In the genomic region with DNA sequence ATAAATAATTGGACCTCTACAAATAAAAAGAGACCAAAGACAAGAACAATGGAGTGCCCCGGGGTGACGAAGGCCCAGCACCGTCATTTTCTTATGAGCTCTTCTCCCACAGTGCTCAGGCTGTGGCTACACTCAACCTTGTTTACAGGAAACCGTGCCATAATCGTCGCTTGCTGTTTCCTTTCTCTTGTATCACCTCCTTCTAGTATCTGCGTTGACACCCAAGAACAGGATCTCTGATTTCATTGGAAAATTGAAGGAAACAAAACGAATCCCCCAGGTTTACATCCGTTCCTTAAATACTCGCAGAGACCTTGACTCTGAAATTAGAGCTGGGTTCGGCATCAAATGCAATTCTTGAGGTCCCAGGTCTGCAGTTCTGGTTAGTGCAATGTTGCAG, we compare ENCODE assay signal across 10 cellular contexts. TPM values are rescaled to one million over a fixed set of nuclear protein-coding genes. Genes with fewer than 3 reads are reported as not detected.
DNase-seq lines count a peak whose midpoint lies in the region; TF ChIP-seq lines count a peak whose summit lies in the region.
"Had no signal": no experiment of that assay in that cellular context is flagged by ENCODE, and none has a peak within 500 bp of the region (broad histone marks: within the 10 kb centered on the region; RNA-seq: fewer than 3 reads in every experiment).

No MANE protein-coding gene starts in this region.

- H2AFZ ChIP-seq in neural progenitor cell (replicated peaks) = peak overlapping the region; percentile 11
- H2AFZ ChIP-seq: PC-9 had no signal

- H3K27me3 Mint-ChIP-seq in endodermal cell (ENCODE audit: insufficient read depth) = peaks cover 74% of the 10 kb centered on the region
- H3K27me3 Mint-ChIP-seq in neural progenitor cell (ENCODE audit: insufficient read depth, low read depth) = peaks cover 47% of the 10 kb centered on the region

- H3K4me2 ChIP-seq in neural progenitor cell = peak overlapping the region; percentile 78

- H3K27ac Mint-ChIP-seq in endodermal cell (no peak overlapping the region), neural progenitor cell (no peak overlapping the region)

- H3K9me3 Mint-ChIP-seq in endodermal cell = no peaks in the 10 kb centered on the region
- H3K9me3 Mint-ChIP-seq in neural progenitor cell = no peaks in the 10 kb centered on the region
- H3K9me3 Mint-ChIP-seq: stimulated activated naive B cell treated with anti-CD40 and anti-IgM and Interleukin-4, amounts not matched to agents 10 μg/mL and 1 μg/mL and 100 μg/mL, for 72 hours had no signal

- peak; percentile 53 for DNase-seq in DMS153 treated with DMSO at 0.1 percent for 48 hours (lab: John Stamatoyannopoulos, UW; ENCODE audit: unreplicated experiment)
- peak; percentile 50 for DNase-seq in NAMALWA (ENCODE audit: low spot score)
- no peak for DNase-seq in endodermal cell
- peak; percentile 15 for DNase-seq in neural progenitor cell (ENCODE audit: low spot score)
- no peak for DNase-seq in NCI-H446 (lab: John Stamatoyannopoulos, UW)
- DNase-seq in HAP-1 (ENCODE audit: low spot score in 2 of 2) = no peak
- no peak for DNase-seq in AML-193 (lab: John Stamatoyannopoulos, UW)
- DNase-seq in C1 segment of cervical spinal cord (lab: John Stamatoyannopoulos, UW) = no peak
- DNase-seq: stimulated activated naive B cell treated with anti-CD40 and anti-IgM and Interleukin-4, amounts not matched to agents 10 μg/mL and 1 μg/mL and 100 μg/mL, for 72 hours had no signal

- 15 to 19% methylated on average over 11 of the region's 11 CpGs for WGBS in endodermal cell (ENCODE audit: insufficient coverage in 1 of 2, insufficient read length in 1 of 2), 2 experiments

- H3K79me2 ChIP-seq in neural progenitor cell (ENCODE audit: low read depth) = no peaks in the 10 kb centered on the region

- H3K4me3 ChIP-seq in endodermal cell (ENCODE audit: low read length) = peak overlapping the region; percentile 74
- peak overlapping the region; percentile 61 for H3K4me3 ChIP-seq in neural progenitor cell
- H3K4me3 ChIP-seq in HAP-1 = no peak overlapping the region
- H3K4me3 ChIP-seq: PC-9 had no signal

- no peak overlapping the region for H3K9ac ChIP-seq in endodermal cell (ENCODE audit: extremely low read depth, low read length, poor library complexity, severe bottlenecking)
- no peak overlapping the region for H3K9ac ChIP-seq in neural progenitor cell

- peaks cover 17% of the 10 kb centered on the region for H3F3A ChIP-seq in neural progenitor cell (ENCODE audit: low read depth)

- in situ Hi-C loops in HAP-1 (cut with MboI; ENCODE audit: low sequenced_read_pairs) = loop anchor here (5.0 kb wide), 1 partner anchor 1164 kb away; no protein-coding TSS in a partner anchor

- H3K4me1 Mint-ChIP-seq in endodermal cell (peaks cover 13% of the 10 kb centered on the region), neural progenitor cell (peaks cover 24% of the 10 kb centered on the region)

- H3K36me3 Mint-ChIP-seq in endodermal cell (ENCODE audit: low read depth) = no peaks in the 10 kb centered on the region
- no peaks in the 10 kb centered on the region for H3K36me3 Mint-ChIP-seq in neural progenitor cell
- H3K36me3 Mint-ChIP-seq: stimulated activated naive B cell treated with anti-CD40 and anti-IgM and Interleukin-4, amounts not matched to agents 10 μg/mL and 1 μg/mL and 100 μg/mL, for 72 hours had no signal

- H3K27ac ChIP-seq in endodermal cell (ENCODE audit: low read depth, low read length) (no peak overlapping the region), neural progenitor cell (no peak overlapping the region)

- TF ChIP-seq CTCF in endodermal cell (conservative IDR thresholded peaks at IDR 0.05) = no peak
- TF ChIP-seq CTCF in neural progenitor cell (IDR thresholded peaks at IDR 0.05) = no peak

- H3K36me3 ChIP-seq in endodermal cell (ENCODE audit: control insufficient read depth, insufficient read depth, low read length) = no peaks in the 10 kb centered on the region
- H3K36me3 ChIP-seq in neural progenitor cell = no peaks in the 10 kb centered on the region
- no peaks in the 10 kb centered on the region for H3K36me3 ChIP-seq in HAP-1 (replicated peaks)

- H3K9me3 ChIP-seq in endodermal cell (ENCODE audit: control insufficient read depth, low read length) (no peaks in the 10 kb centered on the region), neural progenitor cell (ENCODE audit: low read depth) (no peaks in the 10 kb centered on the region), HAP-1 (no peaks in the 10 kb centered on the region)

- H3K27me3 ChIP-seq in endodermal cell (ENCODE audit: control insufficient read depth, insufficient read depth, low read length, poor library complexity, severe bottlenecking) (peaks cover 75% of the 10 kb centered on the region), neural progenitor cell (peaks cover 54% of the 10 kb centered on the region), HAP-1 (ENCODE audit: low read depth) (peaks cover 43% of the 10 kb centered on the region)

- peak overlapping the region; percentile 60 for H3K4me3 Mint-ChIP-seq in endodermal cell
- H3K4me3 Mint-ChIP-seq in neural progenitor cell = peak overlapping the region; percentile 85

- peaks cover 19% of the 10 kb centered on the region for H4K20me1 ChIP-seq in neural progenitor cell (ENCODE audit: low read depth)

- H3K4me1 ChIP-seq in endodermal cell (ENCODE audit: control insufficient read depth, insufficient read depth, low read length) = no peaks in the 10 kb centered on the region
- H3K4me1 ChIP-seq in neural progenitor cell = peaks cover 20% of the 10 kb centered on the region
- no peaks in the 10 kb centered on the region for H3K4me1 ChIP-seq in HAP-1

RNA-seq across cellular contexts. Expression of a gene that starts 1.7 kb away (rescaled TPM):
- total RNA-seq in endodermal cell (10 to 100 TPM in 1 of 2 donors, 1 to 10 TPM in 1; 7.4 to 20.3 TPM), neural progenitor cell (ENCODE audit: low replicate concordance) (22.0 and 29.0 TPM in 2 replicates)
- polyA plus RNA-seq in endodermal cell (2013, experiment 1 of 2) = 19.3 TPM
- polyA plus RNA-seq in endodermal cell (2013, experiment 2 of 2) = 13.4 TPM

RNA-seq across cellular contexts. Expression of a gene that starts 34.5 kb away (rescaled TPM):
- total RNA-seq in endodermal cell (not detected), neural progenitor cell (ENCODE audit: low replicate concordance) (0.69 TPM in 1 of 2 replicates, not detected in the other)
- polyA plus RNA-seq in endodermal cell (2013, experiment 1 of 2) = not detected
- not detected for polyA plus RNA-seq in endodermal cell (2013, experiment 2 of 2)

RNA-seq across cellular contexts. Expression of a gene that starts 49.9 kb away (rescaled TPM):
- total RNA-seq in endodermal cell = not detected
- polyA plus RNA-seq in endodermal cell (2013, experiment 1 of 2) = not detected
- not detected for polyA plus RNA-seq in endodermal cell (2013, experiment 2 of 2)
- total RNA-seq in neural progenitor cell (ENCODE audit: low replicate concordance) = not detected in 2 replicates
- total RNA-seq: PC-9 had no signal

Comparison
In these comparisons a context has a peak if more than half of its experiments do, and no peak if none do; other contexts are left out.
1. DNase-seq: peak in DMS153 treated with DMSO at 0.1 percent for 48 hours (single experiment), NAMALWA (single experiment) and neural progenitor cell (single experiment); none in endodermal cell (single experiment), NCI-H446 (0 of 2), HAP-1 (0 of 2), AML-193 (0 of 2) and C1 segment of cervical spinal cord (0 of 14).